In genomic region chr12:65306229-65306602, GRCh38 we compare ENCODE assay signal across 1 cellular context.
TF ChIP-seq lines count a peak whose summit lies in the region.

No MANE protein-coding gene starts in this region.

TF ChIP-seq in GM12878, 131 proteins besides CTCF, POLR2A, EP300 and RAD21:
- no peak for TF ChIP-seq KAT2A (conservative IDR thresholded peaks at IDR 0.05; ENCODE audit: control insufficient read depth, low read depth, low read length)
- no peak for TF ChIP-seq PKNOX1 (IDR thresholded peaks at IDR 0.05)
- no peak for TF ChIP-seq SP1 (IDR thresholded peaks at IDR 0.05; ENCODE audit: low read depth, low read length)
- no peak for TF ChIP-seq E2F8 (IDR thresholded peaks at IDR 0.05; ENCODE audit: low read depth, partially characterized antibody)
- TF ChIP-seq SRF (IDR thresholded peaks at IDR 0.05; ENCODE audit: low read depth in 2 of 2, low read length in 2 of 2): no peak
- TF ChIP-seq E4F1 (IDR thresholded peaks at IDR 0.05; ENCODE audit: borderline replicate concordance, partially characterized antibody): no peak
- TF ChIP-seq SREBF1 (IDR thresholded peaks at IDR 0.05; ENCODE audit: low read length): no peak
- TF ChIP-seq LARP7 (IDR thresholded peaks at IDR 0.05): no peak
- TF ChIP-seq SMC3 (IDR thresholded peaks at IDR 0.05; ENCODE audit: borderline replicate concordance, low read length): no peak
- no peak for TF ChIP-seq MTA2 (IDR thresholded peaks at IDR 0.05; ENCODE audit: low read depth)
- no peak for TF ChIP-seq TAF1 (IDR thresholded peaks at IDR 0.05; ENCODE audit: borderline replicate concordance, low read depth, low read length)
- no peak for TF ChIP-seq ATF3 (IDR thresholded peaks at IDR 0.05; ENCODE audit: borderline replicate concordance, extremely low read depth, low read depth, low read length)
- TF ChIP-seq IKZF2 (IDR thresholded peaks at IDR 0.05): no peak
- TF ChIP-seq NBN (IDR thresholded peaks at IDR 0.05): no peak
